Comparison of ENCODE assay signal across 13 cellular contexts in genomic region chr6:40395066-40395697, GRCh38.
DNase-seq lines count a peak whose midpoint lies in the region; ATAC-seq and TF ChIP-seq lines count a peak whose summit lies in the region.
"Had no signal": no experiment of that assay in that cellular context is flagged by ENCODE, and none has a peak within 500 bp of the region (broad histone marks: within the 10 kb centered on the region; RNA-seq: fewer than 3 reads in every experiment).

No MANE protein-coding gene starts in this region.

- no peaks in the 10 kb centered on the region for H3K9me3 Mint-ChIP-seq in T-helper 2 cell treated with Interferon-gamma antibody and Interleukin-4, amounts not matched to agents 5 μg/mL and 100 μg/mL, for 36 hours

- H3K27me3 ChIP-seq in gastrocnemius medialis: no peaks in the 10 kb centered on the region

- H3K4me1 Mint-ChIP-seq in T-helper 2 cell treated with Interferon-gamma antibody and Interleukin-4, amounts not matched to agents 5 μg/mL and 100 μg/mL, for 36 hours (ENCODE audit: low read depth): peaks cover 13% of the 10 kb centered on the region

- no peaks in the 10 kb centered on the region for H3K9me3 ChIP-seq in gastrocnemius medialis

- H3K27ac ChIP-seq in angular gyrus (ENCODE audit: low read depth, low read length) (peak overlapping the region; percentile 41), gastrocnemius medialis (peak overlapping the region; percentile 61 to 80 (median 74))
- H3K27ac ChIP-seq: cardiac muscle cell had no signal

- no peak for TF ChIP-seq POLR2A in gastrocnemius medialis (IDR thresholded peaks at IDR 0.05)

- H3K27me3 Mint-ChIP-seq in T-helper 2 cell treated with Interferon-gamma antibody and Interleukin-4, amounts not matched to agents 5 μg/mL and 100 μg/mL, for 36 hours (ENCODE audit: low read depth): peaks cover 4% of the 10 kb centered on the region

- no peaks in the 10 kb centered on the region for H3K36me3 ChIP-seq in gastrocnemius medialis
- H3K36me3 ChIP-seq: cardiac muscle cell had no signal

- ATAC-seq in gastrocnemius medialis: peak; percentile 94 to 95

- H3K4me3 Mint-ChIP-seq in T-helper 2 cell treated with Interferon-gamma antibody and Interleukin-4, amounts not matched to agents 5 μg/mL and 100 μg/mL, for 36 hours: no peak overlapping the region

- TF ChIP-seq CTCF in gastrocnemius medialis (IDR thresholded peaks at IDR 0.05 in 4 of 5, conservative IDR thresholded peaks at IDR 0.05 in 1 of 5): peak in 1 of 5 experiments; percentile 31

- peaks cover 5% of the 10 kb centered on the region for H3K36me3 Mint-ChIP-seq in T-helper 2 cell treated with Interferon-gamma antibody and Interleukin-4, amounts not matched to agents 5 μg/mL and 100 μg/mL, for 36 hours (ENCODE audit: low read depth)

- intact Hi-C loops in gastrocnemius medialis (cut with DNase I; ENCODE audit: low total_unique reads): loop anchor here (1.0 kb wide), 1 partner anchor 19 kb away; no protein-coding TSS in a partner anchor

- no peak overlapping the region for H3K4me3 ChIP-seq in gastrocnemius medialis
- H3K4me3 ChIP-seq: cardiac muscle cell had no signal

- peaks cover 4 to 18% of the 10 kb centered on the region in 2 donors for H3K4me1 ChIP-seq in gastrocnemius medialis

- H3K27ac Mint-ChIP-seq in T-helper 2 cell treated with Interferon-gamma antibody and Interleukin-4, amounts not matched to agents 5 μg/mL and 100 μg/mL, for 36 hours: peak overlapping the region; percentile 2

- in situ Hi-C loops in gastrocnemius medialis (cut with MboI; ENCODE audit: low sequenced_read_pairs in 4 of 4): no loop called here

- DNase-seq in T-helper 2 cell treated with Interferon-gamma antibody and Interleukin-4, amounts not matched to agents 5 μg/mL and 100 μg/mL, for 36 hours (ENCODE audit: low spot score): no peak
- DNase-seq in T-helper 2 cell (no peak), NCI-H2107 (lab: John Stamatoyannopoulos, UW) (peak; percentile 5), gastrocnemius medialis (peak; percentile 86 to 91), AML-193 (lab: John Stamatoyannopoulos, UW) (no peak)
- no peak for DNase-seq in stimulated activated CD4-positive, alpha-beta T cell treated with anti-CD3 and anti-CD28 coated beads, Interleukin-4, amount 100 ng/mL, for 24 hours
- DNase-seq in activated effector memory CD4-positive, alpha-beta T cell treated with Interleukin-2 at 50 U/mL for 16 hours: no peak
- DNase-seq: activated CD4-positive, alpha-beta T cell treated with anti-CD3 and anti-CD28 coated beads, Interleukin-2, amount 50 U/mL, for 1 hour; activated gamma-delta T cell; MV-4-11; OCI-M1 had no signal

Comparison
In these comparisons a context has a peak if more than half of its experiments do, and no peak if none do; other contexts are left out.
1. DNase-seq: peak in NCI-H2107 (single experiment) and gastrocnemius medialis (2 of 2); none in T-helper 2 cell treated with Interferon-gamma antibody and Interleukin-4, amounts not matched to agents 5 μg/mL and 100 μg/mL, for 36 hours (single experiment), T-helper 2 cell (0 of 5), stimulated activated CD4-positive, alpha-beta T cell treated with anti-CD3 and anti-CD28 coated beads, Interleukin-4, amount 100 ng/mL, for 24 hours (single experiment), activated effector memory CD4-positive, alpha-beta T cell treated with Interleukin-2 at 50 U/mL for 16 hours (single experiment) and AML-193 (0 of 2).